ENCODE assay signal across 37 cellular contexts in genomic region chr4:154542264-154542879, GRCh38. TPM values are rescaled to one million over a fixed set of nuclear protein-coding genes. Genes with fewer than 3 reads are reported as not detected.
"Had no signal": no experiment of that assay in that cellular context is flagged by ENCODE, and none has a peak within 500 bp of the region (broad histone marks: within the 10 kb centered on the region; RNA-seq: fewer than 3 reads in every experiment).

No MANE protein-coding gene starts in this region.

- DNase-seq: activated CD4-positive, alpha-beta memory T cell treated with anti-CD3 and anti-CD28 coated beads, Interleukin-2, amount 10 ng/mL, durations not matched to agents 7 days and 5 days; activated CD4-positive, alpha-beta T cell treated with anti-CD3 and anti-CD28 coated beads for 1 hour; activated CD4-positive, alpha-beta T cell treated with anti-CD3 and anti-CD28 coated beads for 48 hours; activated CD4-positive, CD25-positive, alpha-beta regulatory T cell; activated CD8-positive, alpha-beta memory T cell treated with anti-CD3 and anti-CD28 coated beads for 24 hours; activated CD8-positive, alpha-beta memory T cell treated with anti-CD3 and anti-CD28 coated beads, Interleukin-2, amount 10 ng/mL, durations not matched to agents 7 days and 5 days; activated CD8-positive, alpha-beta memory T cell treated with anti-CD3 and anti-CD28 coated beads, Interleukin-2, amount 50 U/mL, for 48 hours; activated gamma-delta T cell; activated naive CD4-positive, alpha-beta T cell treated with Interleukin-2 at 50 U/mL for 16 hours; amygdala; Kasumi-1; KG1; MG63; NCI-H1048; NCI-H1105 treated with DMSO at 0.1 percent for 48 hours; NCI-H1436 treated with DMSO at 0.1 percent for 48 hours; NCI-H1694 treated with DMSO at 0.1 percent for 48 hours; NCI-H2029; NCI-H510A; NCI-H526; NCI-H748 treated with DMSO at 0.1 percent for 48 hours; NK-92 treated with Interleukin-12 subunit alpha and Interleukin-12 subunit beta, amount 100 ng/mL, for 24 hours; PC-3; Peyer's patch; RPMI8226; SHP77 treated with DMSO at 0.1 percent for 48 hours; SW 1271; T-helper 1 cell; T-helper 2 cell; T1000; WERI-Rb-1 had no signal

- H3K27me3 ChIP-seq: ascending aorta, cardiac muscle cell, MG63, Peyer's patch, SJSA1 had no signal

- H3K4me3 Mint-ChIP-seq: activated CD4-positive, alpha-beta memory T cell treated with anti-CD3 and anti-CD28 coated beads, Interleukin-2, amount 10 ng/mL, durations not matched to agents 7 days and 5 days; activated CD8-positive, alpha-beta memory T cell treated with anti-CD3 and anti-CD28 coated beads, Interleukin-2, amount 10 ng/mL, durations not matched to agents 7 days and 5 days; activated naive CD8-positive, alpha-beta T cell; central memory CD8-positive, alpha-beta T cell had no signal

- ATAC-seq: activated CD8-positive, alpha-beta memory T cell treated with anti-CD3 and anti-CD28 coated beads, Interleukin-2, amount 10 ng/mL, durations not matched to agents 7 days and 5 days; PC-3 had no signal

- H3K27me3 Mint-ChIP-seq: activated CD4-positive, alpha-beta memory T cell treated with anti-CD3 and anti-CD28 coated beads, Interleukin-2, amount 10 ng/mL, durations not matched to agents 7 days and 5 days; activated CD8-positive, alpha-beta memory T cell treated with anti-CD3 and anti-CD28 coated beads, Interleukin-2, amount 10 ng/mL, durations not matched to agents 7 days and 5 days; activated naive CD8-positive, alpha-beta T cell; central memory CD8-positive, alpha-beta T cell had no signal

- H3K27ac Mint-ChIP-seq: activated CD4-positive, alpha-beta memory T cell treated with anti-CD3 and anti-CD28 coated beads, Interleukin-2, amount 10 ng/mL, durations not matched to agents 7 days and 5 days; activated CD8-positive, alpha-beta memory T cell treated with anti-CD3 and anti-CD28 coated beads, Interleukin-2, amount 10 ng/mL, durations not matched to agents 7 days and 5 days; activated naive CD8-positive, alpha-beta T cell; activated T-helper 2 cell treated with anti-CD3 and anti-CD28 coated beads, Interferon-gamma antibody, Interleukin-2, Interleukin-4, amounts not matched to agents 10 μg/mL and 5 μg/mL and 100 μg/mL, durations not matched to agents 14 hours and 24 hours and 36 hours had no signal

- H3K9me3 ChIP-seq: ascending aorta, MG63, Peyer's patch, SJSA1 had no signal

- H3K9me3 Mint-ChIP-seq: activated CD4-positive, alpha-beta memory T cell treated with anti-CD3 and anti-CD28 coated beads, Interleukin-2, amount 10 ng/mL, durations not matched to agents 7 days and 5 days; activated T-helper 2 cell treated with anti-CD3 and anti-CD28 coated beads, Interferon-gamma antibody, Interleukin-2, Interleukin-4, amounts not matched to agents 10 μg/mL and 5 μg/mL and 100 μg/mL, durations not matched to agents 14 hours and 24 hours and 36 hours; central memory CD8-positive, alpha-beta T cell had no signal

- H3K4me3 ChIP-seq: ascending aorta, cardiac muscle cell, MG63, Peyer's patch, SJSA1 had no signal

- H3K4me1 Mint-ChIP-seq: activated CD4-positive, alpha-beta memory T cell treated with anti-CD3 and anti-CD28 coated beads, Interleukin-2, amount 10 ng/mL, durations not matched to agents 7 days and 5 days; activated CD8-positive, alpha-beta memory T cell treated with anti-CD3 and anti-CD28 coated beads, Interleukin-2, amount 10 ng/mL, durations not matched to agents 7 days and 5 days had no signal

- H3K27ac ChIP-seq: ascending aorta, cardiac muscle cell, SJSA1, WERI-Rb-1 had no signal

- H3K4me1 ChIP-seq: ascending aorta, Peyer's patch, SJSA1 had no signal

RNA-seq across cellular contexts. Expression of gene FGB, which starts 20.4 kb away (rescaled TPM):
- total RNA-seq: activated CD4-positive, alpha-beta memory T cell treated with anti-CD3 and anti-CD28 coated beads, Interleukin-2, amount 10 ng/mL, durations not matched to agents 7 days and 5 days; activated CD8-positive, alpha-beta memory T cell treated with anti-CD3 and anti-CD28 coated beads, Interleukin-2, amount 10 ng/mL, durations not matched to agents 7 days and 5 days; activated T-helper 2 cell treated with anti-CD3 and anti-CD28 coated beads, Interferon-gamma antibody, Interleukin-2, Interleukin-4, amounts not matched to agents 10 μg/mL and 5 μg/mL and 100 μg/mL, durations not matched to agents 14 hours and 24 hours and 36 hours; Peyer's patch; SJSA1 had no signal

RNA-seq across cellular contexts. Expression of gene FGA, which starts 48.2 kb away (rescaled TPM):
- total RNA-seq: activated CD4-positive, alpha-beta memory T cell treated with anti-CD3 and anti-CD28 coated beads, Interleukin-2, amount 10 ng/mL, durations not matched to agents 7 days and 5 days; activated CD8-positive, alpha-beta memory T cell treated with anti-CD3 and anti-CD28 coated beads, Interleukin-2, amount 10 ng/mL, durations not matched to agents 7 days and 5 days; activated T-helper 2 cell treated with anti-CD3 and anti-CD28 coated beads, Interferon-gamma antibody, Interleukin-2, Interleukin-4, amounts not matched to agents 10 μg/mL and 5 μg/mL and 100 μg/mL, durations not matched to agents 14 hours and 24 hours and 36 hours; cardiac muscle cell; PC-3; Peyer's patch; SJSA1 had no signal

RNA-seq across cellular contexts. Expression of gene DCHS2, which starts 50.8 kb away (rescaled TPM):
- total RNA-seq: activated CD4-positive, alpha-beta memory T cell treated with anti-CD3 and anti-CD28 coated beads, Interleukin-2, amount 10 ng/mL, durations not matched to agents 7 days and 5 days; activated CD8-positive, alpha-beta memory T cell treated with anti-CD3 and anti-CD28 coated beads, Interleukin-2, amount 10 ng/mL, durations not matched to agents 7 days and 5 days; activated T-helper 2 cell treated with anti-CD3 and anti-CD28 coated beads, Interferon-gamma antibody, Interleukin-2, Interleukin-4, amounts not matched to agents 10 μg/mL and 5 μg/mL and 100 μg/mL, durations not matched to agents 14 hours and 24 hours and 36 hours; ascending aorta; SJSA1 had no signal
- polyA plus RNA-seq: cardiac muscle cell had no signal
